In the genomic region with DNA sequence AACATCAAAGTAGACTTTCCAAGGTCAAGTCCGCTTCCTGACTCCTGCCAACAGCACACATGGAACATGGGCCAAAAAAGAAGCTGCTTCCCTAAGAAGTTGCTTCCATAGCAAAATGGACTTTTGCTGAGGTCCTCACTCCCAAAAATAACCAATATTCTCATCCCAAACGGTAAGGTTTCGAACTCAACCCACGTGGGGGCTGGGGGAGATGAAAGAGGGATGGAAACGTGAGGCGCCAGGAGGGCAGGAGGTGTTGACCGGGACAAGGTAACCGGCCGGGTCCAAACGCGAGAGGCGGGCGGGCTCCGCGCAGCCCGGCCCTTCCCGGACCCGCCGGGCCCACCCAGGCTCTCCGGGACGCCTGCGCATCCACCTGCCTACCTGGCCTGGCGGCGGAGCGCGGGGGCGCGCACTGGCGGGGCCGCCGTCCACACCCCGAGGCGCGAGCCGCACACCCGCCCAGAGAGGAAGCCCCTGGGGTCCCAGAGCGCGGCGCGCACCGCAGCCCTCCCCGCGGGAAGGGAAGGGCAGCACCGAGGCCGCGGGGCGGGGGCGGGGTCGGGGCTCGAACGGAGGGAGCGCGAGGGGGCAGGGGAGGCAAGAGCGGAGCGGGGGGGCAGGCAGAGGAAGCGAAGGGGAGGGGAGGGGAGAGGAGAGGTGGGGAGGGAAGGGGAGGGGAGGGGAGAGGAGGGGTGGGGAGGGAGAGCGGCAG, we compare ENCODE assay signal across 1 cellular context.
TF ChIP-seq lines count a peak whose summit lies in the region.

No MANE protein-coding gene starts in this region.

TF ChIP-seq in K562, 482 proteins besides CTCF, POLR2A, EP300 and RAD21 (continued from another document and continues in another):
- TF ChIP-seq, protein P1, sequence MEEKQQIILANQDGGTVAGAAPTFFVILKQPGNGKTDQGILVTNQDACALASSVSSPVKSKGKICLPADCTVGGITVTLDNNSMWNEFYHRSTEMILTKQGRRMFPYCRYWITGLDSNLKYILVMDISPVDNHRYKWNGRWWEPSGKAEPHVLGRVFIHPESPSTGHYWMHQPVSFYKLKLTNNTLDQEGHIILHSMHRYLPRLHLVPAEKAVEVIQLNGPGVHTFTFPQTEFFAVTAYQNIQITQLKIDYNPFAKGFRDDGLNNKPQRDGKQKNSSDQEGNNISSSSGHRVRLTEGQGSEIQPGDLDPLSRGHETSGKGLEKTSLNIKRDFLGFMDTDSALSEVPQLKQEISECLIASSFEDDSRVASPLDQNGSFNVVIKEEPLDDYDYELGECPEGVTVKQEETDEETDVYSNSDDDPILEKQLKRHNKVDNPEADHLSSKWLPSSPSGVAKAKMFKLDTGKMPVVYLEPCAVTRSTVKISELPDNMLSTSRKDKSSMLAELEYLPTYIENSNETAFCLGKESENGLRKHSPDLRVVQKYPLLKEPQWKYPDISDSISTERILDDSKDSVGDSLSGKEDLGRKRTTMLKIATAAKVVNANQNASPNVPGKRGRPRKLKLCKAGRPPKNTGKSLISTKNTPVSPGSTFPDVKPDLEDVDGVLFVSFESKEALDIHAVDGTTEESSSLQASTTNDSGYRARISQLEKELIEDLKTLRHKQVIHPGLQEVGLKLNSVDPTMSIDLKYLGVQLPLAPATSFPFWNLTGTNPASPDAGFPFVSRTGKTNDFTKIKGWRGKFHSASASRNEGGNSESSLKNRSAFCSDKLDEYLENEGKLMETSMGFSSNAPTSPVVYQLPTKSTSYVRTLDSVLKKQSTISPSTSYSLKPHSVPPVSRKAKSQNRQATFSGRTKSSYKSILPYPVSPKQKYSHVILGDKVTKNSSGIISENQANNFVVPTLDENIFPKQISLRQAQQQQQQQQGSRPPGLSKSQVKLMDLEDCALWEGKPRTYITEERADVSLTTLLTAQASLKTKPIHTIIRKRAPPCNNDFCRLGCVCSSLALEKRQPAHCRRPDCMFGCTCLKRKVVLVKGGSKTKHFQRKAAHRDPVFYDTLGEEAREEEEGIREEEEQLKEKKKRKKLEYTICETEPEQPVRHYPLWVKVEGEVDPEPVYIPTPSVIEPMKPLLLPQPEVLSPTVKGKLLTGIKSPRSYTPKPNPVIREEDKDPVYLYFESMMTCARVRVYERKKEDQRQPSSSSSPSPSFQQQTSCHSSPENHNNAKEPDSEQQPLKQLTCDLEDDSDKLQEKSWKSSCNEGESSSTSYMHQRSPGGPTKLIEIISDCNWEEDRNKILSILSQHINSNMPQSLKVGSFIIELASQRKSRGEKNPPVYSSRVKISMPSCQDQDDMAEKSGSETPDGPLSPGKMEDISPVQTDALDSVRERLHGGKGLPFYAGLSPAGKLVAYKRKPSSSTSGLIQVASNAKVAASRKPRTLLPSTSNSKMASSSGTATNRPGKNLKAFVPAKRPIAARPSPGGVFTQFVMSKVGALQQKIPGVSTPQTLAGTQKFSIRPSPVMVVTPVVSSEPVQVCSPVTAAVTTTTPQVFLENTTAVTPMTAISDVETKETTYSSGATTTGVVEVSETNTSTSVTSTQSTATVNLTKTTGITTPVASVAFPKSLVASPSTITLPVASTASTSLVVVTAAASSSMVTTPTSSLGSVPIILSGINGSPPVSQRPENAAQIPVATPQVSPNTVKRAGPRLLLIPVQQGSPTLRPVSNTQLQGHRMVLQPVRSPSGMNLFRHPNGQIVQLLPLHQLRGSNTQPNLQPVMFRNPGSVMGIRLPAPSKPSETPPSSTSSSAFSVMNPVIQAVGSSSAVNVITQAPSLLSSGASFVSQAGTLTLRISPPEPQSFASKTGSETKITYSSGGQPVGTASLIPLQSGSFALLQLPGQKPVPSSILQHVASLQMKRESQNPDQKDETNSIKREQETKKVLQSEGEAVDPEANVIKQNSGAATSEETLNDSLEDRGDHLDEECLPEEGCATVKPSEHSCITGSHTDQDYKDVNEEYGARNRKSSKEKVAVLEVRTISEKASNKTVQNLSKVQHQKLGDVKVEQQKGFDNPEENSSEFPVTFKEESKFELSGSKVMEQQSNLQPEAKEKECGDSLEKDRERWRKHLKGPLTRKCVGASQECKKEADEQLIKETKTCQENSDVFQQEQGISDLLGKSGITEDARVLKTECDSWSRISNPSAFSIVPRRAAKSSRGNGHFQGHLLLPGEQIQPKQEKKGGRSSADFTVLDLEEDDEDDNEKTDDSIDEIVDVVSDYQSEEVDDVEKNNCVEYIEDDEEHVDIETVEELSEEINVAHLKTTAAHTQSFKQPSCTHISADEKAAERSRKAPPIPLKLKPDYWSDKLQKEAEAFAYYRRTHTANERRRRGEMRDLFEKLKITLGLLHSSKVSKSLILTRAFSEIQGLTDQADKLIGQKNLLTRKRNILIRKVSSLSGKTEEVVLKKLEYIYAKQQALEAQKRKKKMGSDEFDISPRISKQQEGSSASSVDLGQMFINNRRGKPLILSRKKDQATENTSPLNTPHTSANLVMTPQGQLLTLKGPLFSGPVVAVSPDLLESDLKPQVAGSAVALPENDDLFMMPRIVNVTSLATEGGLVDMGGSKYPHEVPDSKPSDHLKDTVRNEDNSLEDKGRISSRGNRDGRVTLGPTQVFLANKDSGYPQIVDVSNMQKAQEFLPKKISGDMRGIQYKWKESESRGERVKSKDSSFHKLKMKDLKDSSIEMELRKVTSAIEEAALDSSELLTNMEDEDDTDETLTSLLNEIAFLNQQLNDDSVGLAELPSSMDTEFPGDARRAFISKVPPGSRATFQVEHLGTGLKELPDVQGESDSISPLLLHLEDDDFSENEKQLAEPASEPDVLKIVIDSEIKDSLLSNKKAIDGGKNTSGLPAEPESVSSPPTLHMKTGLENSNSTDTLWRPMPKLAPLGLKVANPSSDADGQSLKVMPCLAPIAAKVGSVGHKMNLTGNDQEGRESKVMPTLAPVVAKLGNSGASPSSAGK (IDR thresholded peaks at IDR 0.05), result peak; percentile 46; the same call in 1 of the 2 replicates
- TF ChIP-seq ESRRA (IDR thresholded peaks at IDR 0.05; ENCODE audit: borderline replicate concordance, low read depth), result peak; percentile 77
- TF ChIP-seq, protein P2, sequence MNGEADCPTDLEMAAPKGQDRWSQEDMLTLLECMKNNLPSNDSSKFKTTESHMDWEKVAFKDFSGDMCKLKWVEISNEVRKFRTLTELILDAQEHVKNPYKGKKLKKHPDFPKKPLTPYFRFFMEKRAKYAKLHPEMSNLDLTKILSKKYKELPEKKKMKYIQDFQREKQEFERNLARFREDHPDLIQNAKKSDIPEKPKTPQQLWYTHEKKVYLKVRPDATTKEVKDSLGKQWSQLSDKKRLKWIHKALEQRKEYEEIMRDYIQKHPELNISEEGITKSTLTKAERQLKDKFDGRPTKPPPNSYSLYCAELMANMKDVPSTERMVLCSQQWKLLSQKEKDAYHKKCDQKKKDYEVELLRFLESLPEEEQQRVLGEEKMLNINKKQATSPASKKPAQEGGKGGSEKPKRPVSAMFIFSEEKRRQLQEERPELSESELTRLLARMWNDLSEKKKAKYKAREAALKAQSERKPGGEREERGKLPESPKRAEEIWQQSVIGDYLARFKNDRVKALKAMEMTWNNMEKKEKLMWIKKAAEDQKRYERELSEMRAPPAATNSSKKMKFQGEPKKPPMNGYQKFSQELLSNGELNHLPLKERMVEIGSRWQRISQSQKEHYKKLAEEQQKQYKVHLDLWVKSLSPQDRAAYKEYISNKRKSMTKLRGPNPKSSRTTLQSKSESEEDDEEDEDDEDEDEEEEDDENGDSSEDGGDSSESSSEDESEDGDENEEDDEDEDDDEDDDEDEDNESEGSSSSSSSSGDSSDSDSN (IDR thresholded peaks at IDR 0.05; ENCODE audit: borderline replicate concordance in 1 of 2, low read depth in 2 of 2, low read length in 2 of 2), result peak in 1 of 2 experiments; percentile 60; a peak in 2 of 4 replicates
- TF ChIP-seq TEAD1 (CRISPR knock-in tag; IDR thresholded peaks at IDR 0.05), result peak in 1 of 2 experiments; percentile 58; a peak in 1 of 4 replicates
- TF ChIP-seq ZFPM2 (CRISPR knock-in tag; IDR thresholded peaks at IDR 0.05), result no peak
- TF ChIP-seq SMAD4 (CRISPR knock-in tag; conservative IDR thresholded peaks at IDR 0.05), result 0 out of 2 replicates have a peak, but pooled peaks have one; percentile 28
- TF ChIP-seq, protein P3, sequence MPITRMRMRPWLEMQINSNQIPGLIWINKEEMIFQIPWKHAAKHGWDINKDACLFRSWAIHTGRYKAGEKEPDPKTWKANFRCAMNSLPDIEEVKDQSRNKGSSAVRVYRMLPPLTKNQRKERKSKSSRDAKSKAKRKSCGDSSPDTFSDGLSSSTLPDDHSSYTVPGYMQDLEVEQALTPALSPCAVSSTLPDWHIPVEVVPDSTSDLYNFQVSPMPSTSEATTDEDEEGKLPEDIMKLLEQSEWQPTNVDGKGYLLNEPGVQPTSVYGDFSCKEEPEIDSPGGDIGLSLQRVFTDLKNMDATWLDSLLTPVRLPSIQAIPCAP (CRISPR knock-in tag; IDR thresholded peaks at IDR 0.05; ENCODE audit: borderline replicate concordance), result no peak
- peak; percentile 63 for TF ChIP-seq SAP30 (IDR thresholded peaks at IDR 0.05; ENCODE audit: borderline replicate concordance, insufficient read depth, low read depth, low read length, poor library complexity, severe bottlenecking)
- peak; percentile 71 for TF ChIP-seq PCBP2 (IDR thresholded peaks at IDR 0.05; ENCODE audit: low read depth, low read length, poor library complexity, severe bottlenecking)
- TF ChIP-seq GATA2 (CRISPR knock-in tag; IDR thresholded peaks at IDR 0.05), result no peak
- TF ChIP-seq JUN (IDR thresholded peaks at IDR 0.05; ENCODE audit: borderline replicate concordance, low read depth, low read length), result no peak
- TF ChIP-seq JUN (CRISPR knock-in tag; IDR thresholded peaks at IDR 0.05; ENCODE audit: borderline replicate concordance), result peak; percentile 24; the same call in 1 of the 2 replicates
- TF ChIP-seq, protein P4, sequence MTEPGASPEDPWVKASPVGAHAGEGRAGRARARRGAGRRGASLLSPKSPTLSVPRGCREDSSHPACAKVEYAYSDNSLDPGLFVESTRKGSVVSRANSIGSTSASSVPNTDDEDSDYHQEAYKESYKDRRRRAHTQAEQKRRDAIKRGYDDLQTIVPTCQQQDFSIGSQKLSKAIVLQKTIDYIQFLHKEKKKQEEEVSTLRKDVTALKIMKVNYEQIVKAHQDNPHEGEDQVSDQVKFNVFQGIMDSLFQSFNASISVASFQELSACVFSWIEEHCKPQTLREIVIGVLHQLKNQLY (CRISPR knock-in tag; conservative IDR thresholded peaks at IDR 0.05), result peak in 1 of 2 experiments; percentile 82; a peak in 1 of 4 replicates
- TF ChIP-seq LEF1 (IDR thresholded peaks at IDR 0.05), result peak; percentile 74
- TF ChIP-seq KLF13 (tag; IDR thresholded peaks at IDR 0.05; ENCODE audit: borderline replicate concordance, low read depth), result 0 out of 2 replicates have a peak, but pooled peaks have one; percentile 31
- no peak for TF ChIP-seq TCF3 (CRISPR knock-in tag; IDR thresholded peaks at IDR 0.05)
- TF ChIP-seq SIN3B (IDR thresholded peaks at IDR 0.05; ENCODE audit: low read depth), result peak; percentile 56
- TF ChIP-seq SMARCE1 (IDR thresholded peaks at IDR 0.05), result 0 out of 2 replicates have a peak, but pooled peaks have one; percentile 13
- TF ChIP-seq HDAC2 (IDR thresholded peaks at IDR 0.05), result peak; percentile 66; the same call in 1 of the 2 replicates
- TF ChIP-seq L3MBTL2 (IDR thresholded peaks at IDR 0.05), result peak; percentile 65
- peak; percentile 87 for TF ChIP-seq RBBP5 (IDR thresholded peaks at IDR 0.05; ENCODE audit: borderline replicate concordance, insufficient read depth, low read length, poor library complexity, severe bottlenecking)
- peak; percentile 33 for TF ChIP-seq CXXC5 (CRISPR knock-in tag; IDR thresholded peaks at IDR 0.05)
- TF ChIP-seq, protein P5, sequence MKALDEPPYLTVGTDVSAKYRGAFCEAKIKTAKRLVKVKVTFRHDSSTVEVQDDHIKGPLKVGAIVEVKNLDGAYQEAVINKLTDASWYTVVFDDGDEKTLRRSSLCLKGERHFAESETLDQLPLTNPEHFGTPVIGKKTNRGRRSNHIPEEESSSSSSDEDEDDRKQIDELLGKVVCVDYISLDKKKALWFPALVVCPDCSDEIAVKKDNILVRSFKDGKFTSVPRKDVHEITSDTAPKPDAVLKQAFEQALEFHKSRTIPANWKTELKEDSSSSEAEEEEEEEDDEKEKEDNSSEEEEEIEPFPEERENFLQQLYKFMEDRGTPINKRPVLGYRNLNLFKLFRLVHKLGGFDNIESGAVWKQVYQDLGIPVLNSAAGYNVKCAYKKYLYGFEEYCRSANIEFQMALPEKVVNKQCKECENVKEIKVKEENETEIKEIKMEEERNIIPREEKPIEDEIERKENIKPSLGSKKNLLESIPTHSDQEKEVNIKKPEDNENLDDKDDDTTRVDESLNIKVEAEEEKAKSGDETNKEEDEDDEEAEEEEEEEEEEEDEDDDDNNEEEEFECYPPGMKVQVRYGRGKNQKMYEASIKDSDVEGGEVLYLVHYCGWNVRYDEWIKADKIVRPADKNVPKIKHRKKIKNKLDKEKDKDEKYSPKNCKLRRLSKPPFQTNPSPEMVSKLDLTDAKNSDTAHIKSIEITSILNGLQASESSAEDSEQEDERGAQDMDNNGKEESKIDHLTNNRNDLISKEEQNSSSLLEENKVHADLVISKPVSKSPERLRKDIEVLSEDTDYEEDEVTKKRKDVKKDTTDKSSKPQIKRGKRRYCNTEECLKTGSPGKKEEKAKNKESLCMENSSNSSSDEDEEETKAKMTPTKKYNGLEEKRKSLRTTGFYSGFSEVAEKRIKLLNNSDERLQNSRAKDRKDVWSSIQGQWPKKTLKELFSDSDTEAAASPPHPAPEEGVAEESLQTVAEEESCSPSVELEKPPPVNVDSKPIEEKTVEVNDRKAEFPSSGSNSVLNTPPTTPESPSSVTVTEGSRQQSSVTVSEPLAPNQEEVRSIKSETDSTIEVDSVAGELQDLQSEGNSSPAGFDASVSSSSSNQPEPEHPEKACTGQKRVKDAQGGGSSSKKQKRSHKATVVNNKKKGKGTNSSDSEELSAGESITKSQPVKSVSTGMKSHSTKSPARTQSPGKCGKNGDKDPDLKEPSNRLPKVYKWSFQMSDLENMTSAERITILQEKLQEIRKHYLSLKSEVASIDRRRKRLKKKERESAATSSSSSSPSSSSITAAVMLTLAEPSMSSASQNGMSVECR (CRISPR knock-in tag; IDR thresholded peaks at IDR 0.05), result peak; percentile 69; the same call in 1 of the 2 replicates
- peak; percentile 80 to 84 for TF ChIP-seq NRF1 (conservative IDR thresholded peaks at IDR 0.05 in 1 of 2, IDR thresholded peaks at IDR 0.05 in 1 of 2)
- no peak for TF ChIP-seq ZNF76 (CRISPR knock-in tag; IDR thresholded peaks at IDR 0.05; ENCODE audit: borderline replicate concordance)
- TF ChIP-seq ZBTB17 (CRISPR knock-in tag; IDR thresholded peaks at IDR 0.05), result peak; percentile 38; the same call in 1 of the 2 replicates
